In genomic region chr9:126497673-126498255, GRCh38 we compare ENCODE assay signal across 11 cellular contexts.
"Had no signal": no experiment of that assay in that cellular context is flagged by ENCODE, and none has a peak within 500 bp of the region (broad histone marks: within the 10 kb centered on the region; RNA-seq: fewer than 3 reads in every experiment).

No MANE protein-coding gene starts in this region.

- ATAC-seq: activated naive CD8-positive, alpha-beta T cell treated with anti-CD3 and anti-CD28 coated beads, Interleukin-2, amount 50 U/mL, for 24 hours; heart left ventricle; stimulated activated effector memory CD8-positive, alpha-beta T cell treated with anti-CD3 and anti-CD28 coated beads, Interleukin-12 subunit alpha, Interleukin-12 subunit beta, amount 100 ng/mL, for 72 hours; WTC11 had no signal

- H3K27me3 ChIP-seq: tibial nerve had no signal

- H3K27ac ChIP-seq: heart left ventricle, left ventricle myocardium inferior, skin epidermis had no signal

- H3K36me3 ChIP-seq: heart left ventricle, left ventricle myocardium inferior had no signal

- DNase-seq: activated CD4-positive, alpha-beta T cell treated with anti-CD3 and anti-CD28 coated beads for 48 hours; activated naive CD4-positive, alpha-beta T cell treated with Interleukin-2 at 50 U/mL for 16 hours; activated naive CD8-positive, alpha-beta T cell treated with anti-CD3 and anti-CD28 coated beads, Interleukin-2, amount 50 U/mL, for 24 hours; islet precursor cell; left ventricle myocardium inferior; mesendoderm had no signal

- H3K4me3 ChIP-seq: heart left ventricle, left ventricle myocardium inferior, skin epidermis, tibial nerve had no signal

- H3K9me3 ChIP-seq: heart left ventricle, left ventricle myocardium inferior, tibial nerve had no signal
